17 cellular contexts compared by ENCODE assay signal in genomic region chr12:100755186-100755585, GRCh38. TPM values are rescaled to one million over a fixed set of nuclear protein-coding genes. Genes with fewer than 3 reads are reported as not detected.
DNase-seq lines count a peak whose midpoint lies in the region; FAIRE-seq and TF ChIP-seq lines count a peak whose summit lies in the region.
"Had no signal": no experiment of that assay in that cellular context is flagged by ENCODE, and none has a peak within 500 bp of the region (broad histone marks: within the 10 kb centered on the region; RNA-seq: fewer than 3 reads in every experiment).

No MANE protein-coding gene starts in this region.

- no peak overlapping the region for H3K4me3 ChIP-seq in epithelial cell of esophagus (ENCODE audit: low read length)
- H3K4me3 ChIP-seq: SK-N-MC had no signal

- DNase-seq in Daoy (ENCODE audit: low read depth) (peak; percentile 17), HCEC 1CT (peak; percentile 83), NCI-H748 treated with DMSO at 0.1 percent for 48 hours (lab: John Stamatoyannopoulos, UW) (peak; percentile 62), epithelial cell of esophagus (ENCODE audit: low read depth) (peak; percentile 78), HK-2 (ENCODE audit: unreplicated experiment) (no peak), D721Med (ENCODE audit: insufficient read length, low spot score) (no peak), GM19238 (ENCODE audit: insufficient read length, low spot score) (no peak), NCI-H524 treated with DMSO at 0.1 percent for 48 hours (lab: John Stamatoyannopoulos, UW) (no peak)
- DNase-seq: ACHN, AML-193, DMS153, GOT3, MM.1S, PC-3, T-helper 9 cell had no signal

- TF ChIP-seq CTCF in epithelial cell of esophagus (IDR thresholded peaks at IDR 0.05; ENCODE audit: insufficient read depth, low read depth, low read length, missing control alignments) (no peak), D721Med (IDR thresholded peaks at IDR 0.05; ENCODE audit: insufficient read depth, missing control alignments) (no peak)

- no peak for FAIRE-seq in D721Med (lab: Jason Lieb, UNC)
- FAIRE-seq: G401.6 had no signal

RNA-seq across cellular contexts. Expression of gene ANO4, which starts 39.4 kb away (rescaled TPM):
- total RNA-seq in Daoy (2014; rRNA removed; shearing (Covaris generic)) = 3.4 and 5.9 TPM in 2 replicates
- total RNA-seq: PC-3 had no signal

Comparison
In these comparisons a context has a peak if more than half of its experiments do, and no peak if none do; other contexts are left out.
1. DNase-seq: peak in Daoy (single experiment), HCEC 1CT (single experiment), NCI-H748 treated with DMSO at 0.1 percent for 48 hours (single experiment) and epithelial cell of esophagus (single experiment); none in HK-2 (single experiment), D721Med (single experiment), GM19238 (single experiment) and NCI-H524 treated with DMSO at 0.1 percent for 48 hours (single experiment).